In genomic region chr6:31042801-31043200, GRCh38 we compare ENCODE assay signal across 8 cellular contexts. TPM values are rescaled to one million over a fixed set of nuclear protein-coding genes. Genes with fewer than 3 reads are reported as not detected.
DNase-seq lines count a peak whose midpoint lies in the region; ATAC-seq and TF ChIP-seq lines count a peak whose summit lies in the region.

No MANE protein-coding gene starts in this region.

- H3K27me3 ChIP-seq in DND-41 (ENCODE audit: insufficient read depth, low read length, poor library complexity) = peaks cover 32% of the 10 kb centered on the region
- H3K27me3 ChIP-seq in esophagus muscularis mucosa = peaks cover 0 to 21% (median 0%) of the 10 kb centered on the region in 4 donors
- H3K27me3 ChIP-seq in osteoblast (ENCODE audit: insufficient read depth, low read length) = peaks cover 25% of the 10 kb centered on the region

- TF ChIP-seq EP300 in esophagus muscularis mucosa (IDR thresholded peaks at IDR 0.05) = no peak

- H3K4me2 ChIP-seq in DND-41 (ENCODE audit: insufficient read depth, low read length) (no peak overlapping the region), osteoblast (ENCODE audit: insufficient read depth, low read length) (peak overlapping the region; percentile 22)

- H3K9me3 ChIP-seq in DND-41 (ENCODE audit: insufficient read depth, low read length, severe bottlenecking) = no peaks in the 10 kb centered on the region
- no peaks in the 10 kb centered on the region for H3K9me3 ChIP-seq in esophagus muscularis mucosa
- no peaks in the 10 kb centered on the region for H3K9me3 ChIP-seq in osteoblast (ENCODE audit: low read depth, low read length)

- no peaks in the 10 kb centered on the region for H3K36me3 ChIP-seq in DND-41 (ENCODE audit: insufficient read depth, low read length)
- no peaks in the 10 kb centered on the region for H3K36me3 ChIP-seq in esophagus muscularis mucosa
- H3K36me3 ChIP-seq in osteoblast (ENCODE audit: insufficient read depth, low read length) = no peaks in the 10 kb centered on the region

- 6% methylated on average over 3 of the region's 4 CpGs for WGBS in esophagus muscularis mucosa

- no peak for DNase-seq in DND-41
- DNase-seq in KBM-7 = peak; percentile 31
- peak; percentile 11 for DNase-seq in activated CD4-positive, alpha-beta T cell treated with anti-CD3 and anti-CD28 coated beads for 1 hour
- DNase-seq in esophagus muscularis mucosa (ENCODE audit: extremely low spot score) = no peak
- peak; percentile 84 for DNase-seq in osteoblast (ENCODE audit: insufficient read length, low spot score, missing footprints)
- DNase-seq in NCI-H345 (lab: John Stamatoyannopoulos, UW) = no peak
- no peak for DNase-seq in NCI-H524 treated with DMSO at 0.1 percent for 48 hours (lab: John Stamatoyannopoulos, UW)

- H3K4me3 ChIP-seq in DND-41 (ENCODE audit: low read depth in 1 of 2, low read length in 2 of 2) = no peak overlapping the region
- no peak overlapping the region for H3K4me3 ChIP-seq in esophagus muscularis mucosa
- H3K4me3 ChIP-seq in osteoblast (ENCODE audit: insufficient read depth, low read length) = no peak overlapping the region

- H3K4me1 ChIP-seq in DND-41 (ENCODE audit: insufficient read depth, low read length) (no peaks in the 10 kb centered on the region), esophagus muscularis mucosa (peaks cover 0 to 10% (median 5%) of the 10 kb centered on the region in 4 donors), osteoblast (ENCODE audit: insufficient read depth, low read length) (peaks cover 3% of the 10 kb centered on the region)

- intact Hi-C loops in esophagus muscularis mucosa (cut with DNase I) = no loop called here

- in situ Hi-C loops in KBM-7 (cut with MboI; ENCODE audit: low pct_unique_long_range_greater_than_20kb, low sequenced_read_pairs) = loop anchor here (25.0 kb wide), 1 partner anchor 106 kb away; the partner anchor contains the start of genes MUCL3 and SFTA2

- no peak overlapping the region for H3K27ac ChIP-seq in DND-41 (ENCODE audit: low read length)
- no peak overlapping the region for H3K27ac ChIP-seq in esophagus muscularis mucosa (replicated peaks in 1 of 4)
- H3K27ac ChIP-seq in osteoblast (ENCODE audit: low read depth, low read length) = no peak overlapping the region

- no peak for ATAC-seq in DND-41 (ENCODE audit: insufficient read depth, low read depth)
- no peak for ATAC-seq in HG02759 (IDR thresholded peaks at IDR 0.05; ENCODE audit: unreplicated experiment)

- no peaks in the 10 kb centered on the region; the same call in 1 of the 2 replicates for H4K20me1 ChIP-seq in DND-41 (ENCODE audit: insufficient read depth, low read length)
- no peaks in the 10 kb centered on the region for H4K20me1 ChIP-seq in osteoblast (ENCODE audit: insufficient read depth, low read length)

- H3K79me2 ChIP-seq in DND-41 (ENCODE audit: insufficient read depth, low read length) (no peaks in the 10 kb centered on the region), osteoblast (ENCODE audit: insufficient read depth, low read length) (no peaks in the 10 kb centered on the region)

- TF ChIP-seq POLR2A in esophagus muscularis mucosa (IDR thresholded peaks at IDR 0.05; ENCODE audit: low read depth) = no peak

- no peak overlapping the region for H2AFZ ChIP-seq in DND-41 (ENCODE audit: low read depth, low read length)
- peak overlapping the region; percentile 13 for H2AFZ ChIP-seq in osteoblast (ENCODE audit: low read length)

- TF ChIP-seq CTCF in DND-41 (IDR thresholded peaks at IDR 0.05; ENCODE audit: borderline replicate concordance, extremely low read depth, low read length, poor library complexity, severe bottlenecking) = peak; percentile 48
- TF ChIP-seq CTCF in esophagus muscularis mucosa (IDR thresholded peaks at IDR 0.05) = peak; percentile 24 to 47 (median 34)
- TF ChIP-seq CTCF in osteoblast (IDR thresholded peaks at IDR 0.05; ENCODE audit: extremely low read depth, low read depth, low read length) = peak; percentile 58

- no peak overlapping the region for H3K9ac ChIP-seq in DND-41 (ENCODE audit: low read depth, low read length)

RNA-seq across cellular contexts. Expression of gene MUC22, which starts 32.5 kb away (rescaled TPM):
- total RNA-seq in esophagus muscularis mucosa = not detected
- total RNA-seq in osteoblast = not detected in 2 replicates

RNA-seq across cellular contexts. Expression of gene MUC21, which starts 59.3 kb away (rescaled TPM):
- 1 to 10 TPM in 1 of 4 donors, not detected in 3; 2.1 TPM for total RNA-seq in esophagus muscularis mucosa
- total RNA-seq in osteoblast = not detected in 2 replicates

Comparison
In these comparisons a context has a peak if more than half of its experiments do, and no peak if none do; other contexts are left out.
1. DNase-seq: peak in KBM-7 (single experiment), activated CD4-positive, alpha-beta T cell treated with anti-CD3 and anti-CD28 coated beads for 1 hour (single experiment) and osteoblast (single experiment); none in DND-41 (single experiment), esophagus muscularis mucosa (single experiment), NCI-H345 (single experiment) and NCI-H524 treated with DMSO at 0.1 percent for 48 hours (single experiment).
2. Peak in every context shown above with its lines, with median percentiles within 50 percentile points of each other: CTCF ChIP-seq.